In the genomic region with DNA sequence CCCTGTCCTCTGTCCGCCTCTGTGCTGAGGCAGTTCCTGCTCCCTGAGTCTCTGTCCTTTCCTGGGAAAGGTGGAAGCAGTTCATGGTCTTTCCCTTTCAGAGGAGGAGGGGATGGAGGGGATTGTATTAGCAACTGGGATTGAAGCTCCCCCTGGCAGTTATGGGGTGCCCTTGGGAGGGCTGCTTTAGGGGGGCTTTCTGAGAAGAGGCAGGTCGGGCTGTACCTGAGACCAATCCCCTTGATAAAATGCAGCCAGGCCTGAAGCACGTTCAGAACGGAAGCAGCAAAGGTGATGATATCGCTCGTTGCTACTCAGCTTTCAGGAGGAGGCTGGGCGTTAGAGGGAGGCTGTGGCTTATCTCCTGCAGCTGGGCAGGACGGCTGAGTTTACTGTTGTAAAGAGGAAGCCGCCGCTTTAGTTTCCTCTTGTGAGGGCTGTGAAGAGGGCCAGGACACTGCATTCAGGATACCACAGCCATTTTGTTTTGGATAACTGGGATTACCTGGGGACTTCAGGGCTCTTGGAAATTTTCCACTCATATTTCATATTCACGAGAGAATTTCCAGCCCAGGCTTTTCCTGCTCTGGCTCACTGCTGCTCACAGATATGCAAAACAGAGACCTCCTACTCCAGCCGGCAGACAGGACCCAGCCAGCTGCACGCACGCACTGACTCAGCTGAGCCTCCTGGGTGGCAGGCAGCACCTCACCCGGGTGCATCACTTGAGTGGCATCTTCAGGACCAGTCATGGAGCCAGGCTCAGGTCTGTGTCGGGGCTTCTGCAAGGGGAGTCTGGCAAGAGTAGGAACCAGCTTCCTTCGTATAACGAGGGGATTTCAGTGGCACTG, we compare ENCODE assay signal across 8 cellular contexts. TPM values are rescaled to one million over a fixed set of nuclear protein-coding genes. Genes with fewer than 3 reads are reported as not detected.
DNase-seq lines count a peak whose midpoint lies in the region; ATAC-seq and TF ChIP-seq lines count a peak whose summit lies in the region.

No MANE protein-coding gene starts in this region.

- TF ChIP-seq CTCF in Peyer's patch (IDR thresholded peaks at IDR 0.05) = no peak
- no peak for TF ChIP-seq CTCF in upper lobe of right lung (IDR thresholded peaks at IDR 0.05)

- H3K27ac ChIP-seq in Peyer's patch = peak overlapping the region; percentile 65 to 82 (median 71)
- H3K27ac ChIP-seq in upper lobe of right lung = peak overlapping the region; percentile 68

- H3K27ac Mint-ChIP-seq in activated T-helper 2 cell treated with anti-CD3 and anti-CD28 coated beads, Interferon-gamma antibody, Interleukin-2, Interleukin-4, amounts not matched to agents 10 μg/mL and 5 μg/mL and 100 μg/mL, durations not matched to agents 14 hours and 24 hours and 36 hours = peak overlapping the region; percentile 84

- no peaks in the 10 kb centered on the region for H3K9me3 ChIP-seq in Peyer's patch
- H3K9me3 ChIP-seq in upper lobe of right lung = no peaks in the 10 kb centered on the region

- intact Hi-C loops in activated T-helper 2 cell treated with anti-CD3 and anti-CD28 coated beads, Interferon-gamma antibody, Interleukin-2, Interleukin-4, amounts not matched to agents 10 μg/mL and 5 μg/mL and 100 μg/mL, durations not matched to agents 14 hours and 24 hours and 36 hours (cut with micrococcal nuclease) = loop anchor here (1.0 to 10.0 kb wide), 9 partner anchors 13 to 1386 kb away; a partner anchor contains a TSS
- intact Hi-C loops in upper lobe of right lung (cut with DNase I) = no loop called here

- H3K9me3 Mint-ChIP-seq in activated T-helper 2 cell treated with anti-CD3 and anti-CD28 coated beads, Interferon-gamma antibody, Interleukin-2, Interleukin-4, amounts not matched to agents 10 μg/mL and 5 μg/mL and 100 μg/mL, durations not matched to agents 14 hours and 24 hours and 36 hours = no peaks in the 10 kb centered on the region

- TF ChIP-seq POLR2A in Peyer's patch (IDR thresholded peaks at IDR 0.05) = peak in 1 of 2 donors; percentile 8

- H3K27me3 Mint-ChIP-seq in activated T-helper 2 cell treated with anti-CD3 and anti-CD28 coated beads, Interferon-gamma antibody, Interleukin-2, Interleukin-4, amounts not matched to agents 10 μg/mL and 5 μg/mL and 100 μg/mL, durations not matched to agents 14 hours and 24 hours and 36 hours (ENCODE audit: low read depth) = peaks cover 6% of the 10 kb centered on the region

- H3K36me3 ChIP-seq in Peyer's patch = no peaks in the 10 kb centered on the region
- H3K36me3 ChIP-seq in upper lobe of right lung = no peaks in the 10 kb centered on the region

- H3K4me1 Mint-ChIP-seq in activated T-helper 2 cell treated with anti-CD3 and anti-CD28 coated beads, Interferon-gamma antibody, Interleukin-2, Interleukin-4, amounts not matched to agents 10 μg/mL and 5 μg/mL and 100 μg/mL, durations not matched to agents 14 hours and 24 hours and 36 hours (ENCODE audit: low read depth) = peaks cover 74% of the 10 kb centered on the region

- peak; percentile 54 for DNase-seq in DMS79 (lab: John Stamatoyannopoulos, UW)
- DNase-seq in HT-29 (ENCODE audit: low spot score) = peak; percentile 66
- DNase-seq in Peyer's patch = peak; percentile 65 to 93 (median 91)
- DNase-seq in activated T-helper 2 cell treated with anti-CD3 and anti-CD28 coated beads, Interferon-gamma antibody, Interleukin-2, Interleukin-4, amounts not matched to agents 10 μg/mL and 5 μg/mL and 100 μg/mL, durations not matched to agents 14 hours and 24 hours and 36 hours (ENCODE audit: low spot score) = peak; percentile 71
- DNase-seq in germinal center (ENCODE audit: low spot score) = peak; percentile 87
- DNase-seq in pons (ENCODE audit: low spot score) = peak; percentile 72
- no peak for DNase-seq in upper lobe of right lung

- H3K4me1 ChIP-seq in Peyer's patch = peaks cover 3 to 31% (median 24%) of the 10 kb centered on the region in 4 donors
- H3K4me1 ChIP-seq in upper lobe of right lung = peaks cover 19% of the 10 kb centered on the region

- H3K36me3 Mint-ChIP-seq in activated T-helper 2 cell treated with anti-CD3 and anti-CD28 coated beads, Interferon-gamma antibody, Interleukin-2, Interleukin-4, amounts not matched to agents 10 μg/mL and 5 μg/mL and 100 μg/mL, durations not matched to agents 14 hours and 24 hours and 36 hours (ENCODE audit: low read depth) = peaks cover 23% of the 10 kb centered on the region

- H3K4me3 Mint-ChIP-seq in activated T-helper 2 cell treated with anti-CD3 and anti-CD28 coated beads, Interferon-gamma antibody, Interleukin-2, Interleukin-4, amounts not matched to agents 10 μg/mL and 5 μg/mL and 100 μg/mL, durations not matched to agents 14 hours and 24 hours and 36 hours (ENCODE audit: low read depth) = peak overlapping the region; percentile 88

- H3K27me3 ChIP-seq in Peyer's patch (no peaks in the 10 kb centered on the region), upper lobe of right lung (no peaks in the 10 kb centered on the region)

- peak; percentile 53 for ATAC-seq in GM21381 (IDR thresholded peaks at IDR 0.05; ENCODE audit: unreplicated experiment)
- peak; percentile 69 for ATAC-seq in upper lobe of right lung

- H3K4me3 ChIP-seq in Peyer's patch (peak overlapping the region; percentile 30 to 41 (median 36)), upper lobe of right lung (peak overlapping the region; percentile 46)

RNA-seq across cellular contexts. Expression of a gene that starts 0.8 kb away (rescaled TPM):
- total RNA-seq in HT-29 (2014; rRNA removed; shearing (Covaris generic)) = 6.3 and 10.4 TPM in 2 replicates
- 10 to 100 TPM; 12.4 to 28.9 (median 17.6) TPM for total RNA-seq in Peyer's patch
- 24.8 and 26.1 TPM in 2 replicates for total RNA-seq in activated T-helper 2 cell treated with anti-CD3 and anti-CD28 coated beads, Interferon-gamma antibody, Interleukin-2, Interleukin-4, amounts not matched to agents 10 μg/mL and 5 μg/mL and 100 μg/mL, durations not matched to agents 14 hours and 24 hours and 36 hours
- 11.6 TPM for total RNA-seq in upper lobe of right lung
